In the genomic region with DNA sequence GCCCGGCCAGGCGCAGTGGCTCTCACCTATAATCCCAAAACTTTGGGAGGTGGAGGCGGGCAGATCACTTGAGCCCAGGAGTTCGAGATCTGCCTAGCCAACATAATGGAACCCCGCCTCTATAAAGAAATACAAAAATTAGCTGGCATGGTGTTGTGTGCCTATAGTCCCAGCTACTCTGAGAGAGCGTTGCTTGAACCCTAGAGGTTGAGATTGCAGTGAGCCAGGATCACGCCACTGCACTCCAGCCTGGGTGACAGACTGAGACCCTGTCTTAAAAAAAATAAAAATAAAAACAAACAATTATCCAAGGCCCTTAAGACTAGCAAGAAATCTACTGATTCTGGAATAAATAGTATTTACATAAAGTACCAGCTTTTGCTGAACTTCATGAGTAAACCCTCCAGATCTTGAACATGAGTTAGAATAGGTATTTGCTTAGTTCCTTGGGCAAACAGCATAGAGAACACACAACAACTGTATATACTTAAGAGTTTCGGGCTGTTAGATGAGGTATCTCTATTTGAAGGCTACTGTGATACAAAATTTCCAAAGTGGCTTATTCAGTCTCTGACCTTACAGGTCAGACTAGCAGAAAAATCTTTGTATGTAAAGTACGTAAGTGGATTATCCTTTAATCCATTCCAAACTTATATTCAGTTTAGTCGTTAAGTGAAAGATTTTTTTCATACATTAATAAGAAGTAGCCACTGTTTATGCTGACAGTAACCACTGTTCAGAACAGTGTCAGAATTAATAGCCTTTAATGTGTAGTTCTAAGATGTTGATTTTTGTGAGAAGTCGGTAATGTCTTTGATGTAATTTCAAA, we compare ENCODE assay signal across 21 cellular contexts.
"Had no signal": no experiment of that assay in that cellular context is flagged by ENCODE, and none has a peak within 500 bp of the region (broad histone marks: within the 10 kb centered on the region; RNA-seq: fewer than 3 reads in every experiment).

No MANE protein-coding gene starts in this region.

- H3K4me3 ChIP-seq: thyroid gland had no signal

- H3K9me3 ChIP-seq: thyroid gland had no signal

- ATAC-seq: activated CD8-positive, alpha-beta T cell treated with anti-CD3 and anti-CD28 coated beads, Interleukin-2, amount 10 ng/mL, durations not matched to agents 7 days and 5 days; activated naive CD4-positive, alpha-beta T cell treated with anti-CD3 and anti-CD28 coated beads, Interleukin-2, amount 50 U/mL, for 72 hours; activated T-helper 17 cell treated with anti-CD3 and anti-CD28 coated beads, Interleukin-2, amount 50 U/mL, for 72 hours; left ventricle myocardium superior; stimulated activated naive CD8-positive, alpha-beta T cell treated with anti-CD3 and anti-CD28 coated beads, Interleukin-15, Interleukin-2, amounts not matched to agents 100 U/mL and 50 U/mL, for 24 hours; T-cell had no signal

- DNase-seq: activated CD4-positive, alpha-beta T cell treated with anti-CD3 and anti-CD28 coated beads for 1 hour; activated CD4-positive, alpha-beta T cell treated with anti-CD3 and anti-CD28 coated beads, Interleukin-2, amount 50 U/mL, for 1 hour; activated CD8-positive, alpha-beta T cell treated with anti-CD3 and anti-CD28 coated beads, Interleukin-2, amount 10 ng/mL, durations not matched to agents 7 days and 5 days; activated T-cell treated with anti-CD3 and anti-CD28 coated beads, Interleukin-2, amount 50 U/mL, for 24 hours; aorta; brain microvascular endothelial cell; central memory CD4-positive, alpha-beta T cell; effector memory CD4-positive, alpha-beta T cell; hypothalamus; left ventricle myocardium superior; occipital lobe; retina; stimulated activated CD4-positive, alpha-beta T cell treated with anti-CD3 and anti-CD28 coated beads, Interleukin-2, amount 100 ng/mL, for 48 hours; stimulated activated CD8-positive, alpha-beta memory T cell treated with anti-CD3 and anti-CD28 coated beads, Interleukin-4, amount 100 ng/mL, for 48 hours; stimulated activated naive CD8-positive, alpha-beta T cell treated with anti-CD3 and anti-CD28 coated beads, Interleukin-15, Interleukin-2, amounts not matched to agents 100 U/mL and 50 U/mL, for 24 hours; T-cell; thyroid gland had no signal

- H3K4me1 ChIP-seq: thyroid gland had no signal

- H3K36me3 ChIP-seq: brain microvascular endothelial cell, thyroid gland had no signal

- H3K27me3 ChIP-seq: brain microvascular endothelial cell, thyroid gland had no signal

- H3K27ac ChIP-seq: brain microvascular endothelial cell, thyroid gland, VCaP had no signal

- FAIRE-seq: frontal cortex had no signal
